In genomic region chr14:34098985-34099349, GRCh38 we compare ENCODE assay signal across 23 cellular contexts.
A peak's percentile ranks its signal among the peaks of the same experiment; 100 is the strongest.
DNase-seq lines count a peak whose midpoint lies in the region; ATAC-seq and TF ChIP-seq lines count a peak whose summit lies in the region.
"Had no signal": no experiment of that assay in that cellular context is flagged by ENCODE, and none has a peak within 500 bp of the region (broad histone marks: within the 10 kb centered on the region; RNA-seq: fewer than 3 reads in every experiment).

No MANE protein-coding gene starts in this region.

- intact Hi-C loops in HCT116 (cut with micrococcal nuclease), result loop anchor here (1.0 to 10.0 kb wide), 4 partner anchors 250 to 1522 kb away; no protein-coding TSS in a partner anchor
- intact Hi-C loops in sciatic nerve (cut with DNase I), result loop anchor here (5.0 kb wide), 1 partner anchor 257 kb away; no protein-coding TSS in a partner anchor

- H3K27me3 ChIP-seq in SK-N-SH (ENCODE audit: insufficient read depth) (no peaks in the 10 kb centered on the region; the same call in 1 of the 2 replicates), HCT116 (ENCODE audit: insufficient read depth, low read length) (no peaks in the 10 kb centered on the region)
- H3K27me3 ChIP-seq: hepatocyte, transverse colon had no signal

- H3K4me1 Mint-ChIP-seq in brain (peaks cover 36% of the 10 kb centered on the region), immature natural killer cell (peaks cover 2 to 7% of the 10 kb centered on the region in 2 donors)

- H3F3A ChIP-seq in SK-N-SH (replicated peaks; ENCODE audit: insufficient read depth), result no peaks in the 10 kb centered on the region

- no peak for TF ChIP-seq POLR2A in HCT116 (IDR thresholded peaks at IDR 0.05; ENCODE audit: borderline replicate concordance, extremely low read depth, insufficient read depth, insufficient read length)

- ATAC-seq in SK-N-SH treated with all-trans-retinoic acid at 6 μM for 48 hours, result peak; percentile 39
- peak; percentile 42 for ATAC-seq in HCT116
- peak; percentile 36 for ATAC-seq in sciatic nerve
- ATAC-seq in HG02938 (IDR thresholded peaks at IDR 0.05; ENCODE audit: unreplicated experiment), result no peak
- ATAC-seq: activated naive CD8-positive, alpha-beta T cell treated with anti-CD3 and anti-CD28 coated beads, Interleukin-2, amount 50 U/mL, for 24 hours; effector memory CD8-positive, alpha-beta T cell; esophagus mucosa had no signal

- no peak for TF ChIP-seq RAD21 in SK-N-SH (IDR thresholded peaks at IDR 0.05; ENCODE audit: low read length)
- TF ChIP-seq RAD21 in HCT116 (IDR thresholded peaks at IDR 0.05; ENCODE audit: low read depth), result no peak

- POLR2A ChIA-PET in SK-N-SH (lab: Yijun Ruan, JAX) (interaction anchor here (0.5 to 1.0 kb wide), 3 partner anchors 39 to 265 kb away, joined by 3 read pairs; no protein-coding TSS in a partner anchor), HCT116 (lab: Charles Lee) (interaction anchor here (0.9 to 1.1 kb wide), 3 partner anchors 39 to 261 kb away, joined by 4 to 6 read pairs (median 4); no protein-coding TSS in a partner anchor)

- TF ChIP-seq EP300 in SK-N-SH (IDR thresholded peaks at IDR 0.05; ENCODE audit: borderline replicate concordance in 1 of 2, low read depth in 1 of 2, low read length in 1 of 2), result no peak

- H3K36me3 Mint-ChIP-seq in brain (no peaks in the 10 kb centered on the region), immature natural killer cell (no peaks in the 10 kb centered on the region)
- H3K36me3 Mint-ChIP-seq: CD4-positive, alpha-beta memory T cell had no signal

- H3K4me3 Mint-ChIP-seq in brain, result peak overlapping the region in 1 of 5 experiments; percentile 64
- no peak overlapping the region for H3K4me3 Mint-ChIP-seq in immature natural killer cell
- H3K4me3 Mint-ChIP-seq: activated CD4-positive, alpha-beta memory T cell treated with anti-CD3 and anti-CD28 coated beads, Interleukin-2, amount 10 ng/mL, durations not matched to agents 7 days and 5 days; activated naive CD8-positive, alpha-beta T cell treated with anti-CD3 and anti-CD28 coated beads, Interleukin-2, amount 50 U/mL, for 24 hours; CD4-positive, alpha-beta memory T cell; effector memory CD8-positive, alpha-beta T cell; nephron progenitor cell had no signal

- H3K36me3 ChIP-seq in SK-N-SH (replicated peaks in 1 of 2; ENCODE audit: control insufficient read depth in 1 of 2, insufficient read depth in 2 of 2, low read length in 1 of 2), result no peaks in the 10 kb centered on the region
- H3K36me3 ChIP-seq in HCT116 (ENCODE audit: control insufficient read depth in 1 of 2, insufficient read depth in 2 of 2, low read length in 2 of 2), result no peaks in the 10 kb centered on the region
- H3K36me3 ChIP-seq: transverse colon had no signal

- H4K20me1 ChIP-seq in SK-N-SH (ENCODE audit: insufficient read depth) (no peaks in the 10 kb centered on the region), HCT116 (ENCODE audit: insufficient read depth) (no peaks in the 10 kb centered on the region)

- TF ChIP-seq CTCF in SK-N-SH (IDR thresholded peaks at IDR 0.05) (no peak), HCT116 (IDR thresholded peaks at IDR 0.05 in 2 of 3, conservative IDR thresholded peaks at IDR 0.05 in 1 of 3; ENCODE audit: borderline replicate concordance in 1 of 3, insufficient read depth in 1 of 3, low read depth in 2 of 3, low read length in 2 of 3) (no peak), brain (conservative IDR thresholded peaks at IDR 0.05) (peak in 1 of 2 experiments; percentile 23)

- H2AFZ ChIP-seq in SK-N-SH (ENCODE audit: low read depth) (no peak overlapping the region), HCT116 (ENCODE audit: low read depth, low read length, poor library complexity, severe bottlenecking) (peak overlapping the region; percentile 51)
- H2AFZ ChIP-seq: hepatocyte, parathyroid adenoma had no signal

- H3K4me1 ChIP-seq in SK-N-SH (ENCODE audit: control insufficient read depth in 1 of 2, insufficient read depth in 2 of 2, low read depth in 1 of 2, low read length in 1 of 2), result peaks cover 0 to 3% of the 10 kb centered on the region in 2 experiments; a peak in 1 of 4 replicates
- no peaks in the 10 kb centered on the region for H3K4me1 ChIP-seq in HCT116 (ENCODE audit: control insufficient read depth in 1 of 2, insufficient read depth in 2 of 2, low read length in 2 of 2)

- H3K9me3 Mint-ChIP-seq in brain, result no peaks in the 10 kb centered on the region
- H3K9me3 Mint-ChIP-seq in immature natural killer cell, result no peaks in the 10 kb centered on the region
- H3K9me3 Mint-ChIP-seq: activated CD4-positive, alpha-beta memory T cell treated with anti-CD3 and anti-CD28 coated beads, Interleukin-2, amount 10 ng/mL, durations not matched to agents 7 days and 5 days; activated naive CD8-positive, alpha-beta T cell treated with anti-CD3 and anti-CD28 coated beads, Interleukin-2, amount 50 U/mL, for 24 hours; CD4-positive, alpha-beta memory T cell; effector memory CD8-positive, alpha-beta T cell; nephron progenitor cell had no signal

- RAD21 ChIA-PET in HCT116 (lab: Charles Lee; ENCODE audit: low non-redundant PET in 1 of 2, low total read pairs in 2 of 2, uncharacterized antibody in 2 of 2, unreplicated experiment in 2 of 2), result interaction anchor here (0.6 to 3.2 kb wide), 13 partner anchors 17 to 306 kb away, joined by 3 to 32 read pairs (median 4); no protein-coding TSS in a partner anchor

- H3K9me2 ChIP-seq in SK-N-SH (no peaks in the 10 kb centered on the region), HCT116 (ENCODE audit: insufficient read depth) (no peaks in the 10 kb centered on the region)

- H3K4me3 ChIP-seq in SK-N-SH (ENCODE audit: low read depth in 2 of 2, low read length in 1 of 2) (no peak overlapping the region), HCT116 (replicated peaks in 1 of 2; ENCODE audit: low read depth in 1 of 2, low read length in 2 of 2) (no peak overlapping the region)
- H3K4me3 ChIP-seq: hepatocyte, transverse colon had no signal

- H3K4me2 ChIP-seq in SK-N-SH, result no peak overlapping the region
- no peak overlapping the region for H3K4me2 ChIP-seq in HCT116 (ENCODE audit: low read length)
- H3K4me2 ChIP-seq: hepatocyte had no signal

- DNase-seq in SK-N-SH, result no peak
- DNase-seq in HCT116 (ENCODE audit: low read depth, low spot score), result no peak
- DNase-seq in sciatic nerve (ENCODE audit: low spot score), result no peak
- DNase-seq in NCI-H524 (lab: John Stamatoyannopoulos, UW), result no peak
- no peak for DNase-seq in immature natural killer cell
- DNase-seq: activated CD4-positive, CD25-positive, alpha-beta regulatory T cell; GF-D8; NCI-H1092 treated with DMSO at 0.1 percent for 48 hours; NCI-H2029 had no signal

- H3K9me3 ChIP-seq in SK-N-SH (no peaks in the 10 kb centered on the region), HCT116 (ENCODE audit: control insufficient read depth in 1 of 2, insufficient read depth in 1 of 2, low read depth in 1 of 2, low read length in 2 of 2) (no peaks in the 10 kb centered on the region)
- H3K9me3 ChIP-seq: transverse colon had no signal

- H3K27ac Mint-ChIP-seq in brain (peak overlapping the region in 4 of 5 experiments; percentile 40 to 92 (median 74)), immature natural killer cell (no peak overlapping the region)
- H3K27ac Mint-ChIP-seq: activated CD4-positive, alpha-beta memory T cell treated with anti-CD3 and anti-CD28 coated beads, Interleukin-2, amount 10 ng/mL, durations not matched to agents 7 days and 5 days; activated naive CD8-positive, alpha-beta T cell treated with anti-CD3 and anti-CD28 coated beads, Interleukin-2, amount 50 U/mL, for 24 hours; effector memory CD8-positive, alpha-beta T cell; nephron progenitor cell had no signal

- H3K27ac ChIP-seq in SK-N-SH (ENCODE audit: low read depth in 2 of 2, low read length in 1 of 2), result no peak overlapping the region
- H3K27ac ChIP-seq in HCT116 (ENCODE audit: low read depth, low read length), result no peak overlapping the region
- H3K27ac ChIP-seq: 22Rv1, hepatocyte, parathyroid adenoma, RWPE1, transverse colon had no signal

- H3K9ac ChIP-seq in SK-N-SH, result no peak overlapping the region
- H3K9ac ChIP-seq in HCT116 (ENCODE audit: low read length), result no peak overlapping the region
- H3K9ac ChIP-seq: parathyroid adenoma had no signal

- CTCF ChIA-PET in SK-N-SH (lab: Yijun Ruan, JAX) (interaction anchor here (0.6 to 11.9 kb wide), 55 partner anchors 9 to 912 kb away, joined by 3 to 337 read pairs (median 4); partner anchors contain the start of gene EGLN3), HCT116 (lab: Charles Lee) (interaction anchor here (0.7 to 3.6 kb wide), 26 partner anchors 8 to 422 kb away, joined by 3 to 160 read pairs (median 5); no protein-coding TSS in a partner anchor)

- no TSS peak for BruUV-seq in HCT116 (replicated peaks; lab: Mats Ljungman, UMichigan)

- peaks cover 9% of the 10 kb centered on the region for H3K27me3 Mint-ChIP-seq in brain
- peaks cover 0 to 2% (median 2%) of the 10 kb centered on the region in 3 donors for H3K27me3 Mint-ChIP-seq in immature natural killer cell (ENCODE audit: low read depth in 3 of 3)
- H3K27me3 Mint-ChIP-seq: activated CD4-positive, alpha-beta memory T cell treated with anti-CD3 and anti-CD28 coated beads, Interleukin-2, amount 10 ng/mL, durations not matched to agents 7 days and 5 days; activated naive CD8-positive, alpha-beta T cell treated with anti-CD3 and anti-CD28 coated beads, Interleukin-2, amount 50 U/mL, for 24 hours; CD4-positive, alpha-beta memory T cell; effector memory CD8-positive, alpha-beta T cell had no signal

- no peaks in the 10 kb centered on the region for H3K79me2 ChIP-seq in SK-N-SH (ENCODE audit: insufficient read depth)
- no peaks in the 10 kb centered on the region for H3K79me2 ChIP-seq in HCT116 (ENCODE audit: insufficient read depth, low read length)
- H3K79me2 ChIP-seq: hepatocyte, parathyroid adenoma had no signal

TF ChIP-seq in SK-N-SH treated with all-trans-retinoic acid at 6 μM for 48 hours, 23 proteins besides CTCF, POLR2A, EP300 and RAD21 (continues in another document):
- TF ChIP-seq ESRRG (CRISPR knock-in tag; IDR thresholded peaks at IDR 0.05), result no peak

TF ChIP-seq in SK-N-SH, 30 proteins besides CTCF, POLR2A, EP300 and RAD21 (continues in another document):
- TF ChIP-seq TCF12 (IDR thresholded peaks at IDR 0.05) (no peak), POLR2AphosphoS5 (IDR thresholded peaks at IDR 0.05; ENCODE audit: low read depth, low read length) (no peak)

TF ChIP-seq in HCT116, 20 proteins besides CTCF, POLR2A, EP300 and RAD21 (continues in another document):
- TF ChIP-seq ELF1 (IDR thresholded peaks at IDR 0.05; ENCODE audit: borderline replicate concordance, low read depth) (no peak), ZNF274 (IDR thresholded peaks at IDR 0.05; ENCODE audit: low read depth, low read length) (no peak)

Comparison
In these comparisons a context has a peak if more than half of its experiments do, and no peak if none do; other contexts are left out.
1. H3K27ac Mint-ChIP-seq: peak in brain (4 of 5); none in immature natural killer cell (0 of 6).